In the genomic region with DNA sequence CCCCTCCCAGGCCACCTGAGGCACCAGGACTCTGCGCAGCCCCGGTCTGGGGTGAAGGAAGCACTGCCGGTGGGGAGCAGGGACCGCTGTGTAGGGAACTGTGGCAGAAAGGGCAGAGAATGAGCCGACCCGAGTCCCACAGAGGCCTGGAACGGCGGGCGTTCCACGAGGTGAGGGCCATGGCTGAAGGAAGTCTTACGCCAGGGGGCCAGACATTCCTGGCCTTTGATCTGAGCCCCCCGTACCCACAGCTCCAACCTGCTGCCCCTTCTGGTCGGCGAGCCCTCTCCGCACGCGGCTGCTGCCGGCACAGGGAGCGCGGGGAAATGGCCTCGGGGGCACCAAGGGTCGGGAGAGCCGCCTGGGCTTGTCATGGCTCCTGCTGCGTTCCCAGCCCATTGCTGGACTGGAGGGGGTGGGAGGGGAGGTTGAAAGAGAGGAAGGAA, we compare ENCODE assay signal across 1 cellular context.
TF ChIP-seq lines count a peak whose summit lies in the region.

No MANE protein-coding gene starts in this region.

TF ChIP-seq in H1, 55 proteins besides CTCF, POLR2A, EP300 and RAD21:
- TF ChIP-seq KDM4A (IDR thresholded peaks at IDR 0.05; ENCODE audit: low read depth, low read length, severe bottlenecking) (peak; percentile 61), EZH2 (IDR thresholded peaks at IDR 0.05; ENCODE audit: low read depth, low read length, severe bottlenecking) (peak; percentile 81), SP4 (IDR thresholded peaks at IDR 0.05; ENCODE audit: low read length) (no peak), MAFK (IDR thresholded peaks at IDR 0.05; ENCODE audit: low read depth, low read length) (no peak), CTBP2 (IDR thresholded peaks at IDR 0.05; ENCODE audit: borderline replicate concordance, insufficient read depth, insufficient read length, low read length) (peak; percentile 22), CEBPB (IDR thresholded peaks at IDR 0.05; ENCODE audit: low read depth, low read length) (no peak), SUZ12 (IDR thresholded peaks at IDR 0.05; ENCODE audit: low read length) (peak; percentile 90), JUND (IDR thresholded peaks at IDR 0.05; ENCODE audit: low read length) (no peak), RBBP5 (IDR thresholded peaks at IDR 0.05; ENCODE audit: borderline replicate concordance, low read depth, low read length) (0 out of 2 replicates have a peak, but pooled peaks have one; percentile 53), SIX5 (IDR thresholded peaks at IDR 0.05; ENCODE audit: low read depth, low read length) (no peak), SAP30 (IDR thresholded peaks at IDR 0.05; ENCODE audit: insufficient read depth, insufficient replicate concordance, low read length) (no peak), PHF8 (conservative IDR thresholded peaks at IDR 0.05; ENCODE audit: low read depth, low read length) (no peak), TBP (IDR thresholded peaks at IDR 0.05; ENCODE audit: low read depth, low read length) (no peak), SRF (IDR thresholded peaks at IDR 0.05; ENCODE audit: low read depth, low read length) (no peak), BACH1 (IDR thresholded peaks at IDR 0.05; ENCODE audit: low read length) (no peak), GTF2F1 (IDR thresholded peaks at IDR 0.05; ENCODE audit: borderline replicate concordance, low read depth, low read length) (no peak), CBX8 (IDR thresholded peaks at IDR 0.05; ENCODE audit: borderline replicate concordance, low read depth, low read length) (no peak), CHD2 (IDR thresholded peaks at IDR 0.05; ENCODE audit: low read length) (no peak), TCF12 (IDR thresholded peaks at IDR 0.05; ENCODE audit: low read depth, low read length) (no peak)
- TF ChIP-seq, protein P1, sequence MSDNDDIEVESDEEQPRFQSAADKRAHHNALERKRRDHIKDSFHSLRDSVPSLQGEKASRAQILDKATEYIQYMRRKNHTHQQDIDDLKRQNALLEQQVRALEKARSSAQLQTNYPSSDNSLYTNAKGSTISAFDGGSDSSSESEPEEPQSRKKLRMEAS (IDR thresholded peaks at IDR 0.05), result peak; percentile 49; the same call in 1 of the 2 replicates
- TF ChIP-seq, protein P2, sequence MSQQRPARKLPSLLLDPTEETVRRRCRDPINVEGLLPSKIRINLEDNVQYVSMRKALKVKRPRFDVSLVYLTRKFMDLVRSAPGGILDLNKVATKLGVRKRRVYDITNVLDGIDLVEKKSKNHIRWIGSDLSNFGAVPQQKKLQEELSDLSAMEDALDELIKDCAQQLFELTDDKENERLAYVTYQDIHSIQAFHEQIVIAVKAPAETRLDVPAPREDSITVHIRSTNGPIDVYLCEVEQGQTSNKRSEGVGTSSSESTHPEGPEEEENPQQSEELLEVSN (IDR thresholded peaks at IDR 0.05), result peak; percentile 66; the same call in 1 of the 2 replicates
- TF ChIP-seq, protein P3, sequence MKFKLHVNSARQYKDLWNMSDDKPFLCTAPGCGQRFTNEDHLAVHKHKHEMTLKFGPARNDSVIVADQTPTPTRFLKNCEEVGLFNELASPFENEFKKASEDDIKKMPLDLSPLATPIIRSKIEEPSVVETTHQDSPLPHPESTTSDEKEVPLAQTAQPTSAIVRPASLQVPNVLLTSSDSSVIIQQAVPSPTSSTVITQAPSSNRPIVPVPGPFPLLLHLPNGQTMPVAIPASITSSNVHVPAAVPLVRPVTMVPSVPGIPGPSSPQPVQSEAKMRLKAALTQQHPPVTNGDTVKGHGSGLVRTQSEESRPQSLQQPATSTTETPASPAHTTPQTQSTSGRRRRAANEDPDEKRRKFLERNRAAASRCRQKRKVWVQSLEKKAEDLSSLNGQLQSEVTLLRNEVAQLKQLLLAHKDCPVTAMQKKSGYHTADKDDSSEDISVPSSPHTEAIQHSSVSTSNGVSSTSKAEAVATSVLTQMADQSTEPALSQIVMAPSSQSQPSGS (IDR thresholded peaks at IDR 0.05; ENCODE audit: low read length), result no peak
- TF ChIP-seq, protein P4, sequence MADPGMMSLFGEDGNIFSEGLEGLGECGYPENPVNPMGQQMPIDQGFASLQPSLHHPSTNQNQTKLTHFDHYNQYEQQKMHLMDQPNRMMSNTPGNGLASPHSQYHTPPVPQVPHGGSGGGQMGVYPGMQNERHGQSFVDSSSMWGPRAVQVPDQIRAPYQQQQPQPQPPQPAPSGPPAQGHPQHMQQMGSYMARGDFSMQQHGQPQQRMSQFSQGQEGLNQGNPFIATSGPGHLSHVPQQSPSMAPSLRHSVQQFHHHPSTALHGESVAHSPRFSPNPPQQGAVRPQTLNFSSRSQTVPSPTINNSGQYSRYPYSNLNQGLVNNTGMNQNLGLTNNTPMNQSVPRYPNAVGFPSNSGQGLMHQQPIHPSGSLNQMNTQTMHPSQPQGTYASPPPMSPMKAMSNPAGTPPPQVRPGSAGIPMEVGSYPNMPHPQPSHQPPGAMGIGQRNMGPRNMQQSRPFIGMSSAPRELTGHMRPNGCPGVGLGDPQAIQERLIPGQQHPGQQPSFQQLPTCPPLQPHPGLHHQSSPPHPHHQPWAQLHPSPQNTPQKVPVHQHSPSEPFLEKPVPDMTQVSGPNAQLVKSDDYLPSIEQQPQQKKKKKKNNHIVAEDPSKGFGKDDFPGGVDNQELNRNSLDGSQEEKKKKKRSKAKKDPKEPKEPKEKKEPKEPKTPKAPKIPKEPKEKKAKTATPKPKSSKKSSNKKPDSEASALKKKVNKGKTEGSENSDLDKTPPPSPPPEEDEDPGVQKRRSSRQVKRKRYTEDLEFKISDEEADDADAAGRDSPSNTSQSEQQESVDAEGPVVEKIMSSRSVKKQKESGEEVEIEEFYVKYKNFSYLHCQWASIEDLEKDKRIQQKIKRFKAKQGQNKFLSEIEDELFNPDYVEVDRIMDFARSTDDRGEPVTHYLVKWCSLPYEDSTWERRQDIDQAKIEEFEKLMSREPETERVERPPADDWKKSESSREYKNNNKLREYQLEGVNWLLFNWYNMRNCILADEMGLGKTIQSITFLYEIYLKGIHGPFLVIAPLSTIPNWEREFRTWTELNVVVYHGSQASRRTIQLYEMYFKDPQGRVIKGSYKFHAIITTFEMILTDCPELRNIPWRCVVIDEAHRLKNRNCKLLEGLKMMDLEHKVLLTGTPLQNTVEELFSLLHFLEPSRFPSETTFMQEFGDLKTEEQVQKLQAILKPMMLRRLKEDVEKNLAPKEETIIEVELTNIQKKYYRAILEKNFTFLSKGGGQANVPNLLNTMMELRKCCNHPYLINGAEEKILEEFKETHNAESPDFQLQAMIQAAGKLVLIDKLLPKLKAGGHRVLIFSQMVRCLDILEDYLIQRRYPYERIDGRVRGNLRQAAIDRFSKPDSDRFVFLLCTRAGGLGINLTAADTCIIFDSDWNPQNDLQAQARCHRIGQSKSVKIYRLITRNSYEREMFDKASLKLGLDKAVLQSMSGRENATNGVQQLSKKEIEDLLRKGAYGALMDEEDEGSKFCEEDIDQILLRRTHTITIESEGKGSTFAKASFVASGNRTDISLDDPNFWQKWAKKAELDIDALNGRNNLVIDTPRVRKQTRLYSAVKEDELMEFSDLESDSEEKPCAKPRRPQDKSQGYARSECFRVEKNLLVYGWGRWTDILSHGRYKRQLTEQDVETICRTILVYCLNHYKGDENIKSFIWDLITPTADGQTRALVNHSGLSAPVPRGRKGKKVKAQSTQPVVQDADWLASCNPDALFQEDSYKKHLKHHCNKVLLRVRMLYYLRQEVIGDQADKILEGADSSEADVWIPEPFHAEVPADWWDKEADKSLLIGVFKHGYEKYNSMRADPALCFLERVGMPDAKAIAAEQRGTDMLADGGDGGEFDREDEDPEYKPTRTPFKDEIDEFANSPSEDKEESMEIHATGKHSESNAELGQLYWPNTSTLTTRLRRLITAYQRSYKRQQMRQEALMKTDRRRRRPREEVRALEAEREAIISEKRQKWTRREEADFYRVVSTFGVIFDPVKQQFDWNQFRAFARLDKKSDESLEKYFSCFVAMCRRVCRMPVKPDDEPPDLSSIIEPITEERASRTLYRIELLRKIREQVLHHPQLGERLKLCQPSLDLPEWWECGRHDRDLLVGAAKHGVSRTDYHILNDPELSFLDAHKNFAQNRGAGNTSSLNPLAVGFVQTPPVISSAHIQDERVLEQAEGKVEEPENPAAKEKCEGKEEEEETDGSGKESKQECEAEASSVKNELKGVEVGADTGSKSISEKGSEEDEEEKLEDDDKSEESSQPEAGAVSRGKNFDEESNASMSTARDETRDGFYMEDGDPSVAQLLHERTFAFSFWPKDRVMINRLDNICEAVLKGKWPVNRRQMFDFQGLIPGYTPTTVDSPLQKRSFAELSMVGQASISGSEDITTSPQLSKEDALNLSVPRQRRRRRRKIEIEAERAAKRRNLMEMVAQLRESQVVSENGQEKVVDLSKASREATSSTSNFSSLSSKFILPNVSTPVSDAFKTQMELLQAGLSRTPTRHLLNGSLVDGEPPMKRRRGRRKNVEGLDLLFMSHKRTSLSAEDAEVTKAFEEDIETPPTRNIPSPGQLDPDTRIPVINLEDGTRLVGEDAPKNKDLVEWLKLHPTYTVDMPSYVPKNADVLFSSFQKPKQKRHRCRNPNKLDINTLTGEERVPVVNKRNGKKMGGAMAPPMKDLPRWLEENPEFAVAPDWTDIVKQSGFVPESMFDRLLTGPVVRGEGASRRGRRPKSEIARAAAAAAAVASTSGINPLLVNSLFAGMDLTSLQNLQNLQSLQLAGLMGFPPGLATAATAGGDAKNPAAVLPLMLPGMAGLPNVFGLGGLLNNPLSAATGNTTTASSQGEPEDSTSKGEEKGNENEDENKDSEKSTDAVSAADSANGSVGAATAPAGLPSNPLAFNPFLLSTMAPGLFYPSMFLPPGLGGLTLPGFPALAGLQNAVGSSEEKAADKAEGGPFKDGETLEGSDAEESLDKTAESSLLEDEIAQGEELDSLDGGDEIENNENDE (IDR thresholded peaks at IDR 0.05; ENCODE audit: insufficient replicate concordance, low read length), result no peak
